Comparison of ENCODE assay signal across 8 cellular contexts in genomic region chr22:41688365-41689211, GRCh38. TPM values are rescaled to one million over a fixed set of nuclear protein-coding genes. Genes with fewer than 3 reads are reported as not detected.
A peak's percentile ranks its signal among the peaks of the same experiment; 100 is the strongest.
DNase-seq lines count a peak whose midpoint lies in the region; ATAC-seq, FAIRE-seq and TF ChIP-seq lines count a peak whose summit lies in the region.

SNU13 (minus strand) TSS chr22:41688867; CDS start chr22:41688796, 71 bp downstream.

- peak; percentile 86 for FAIRE-seq in keratinocyte (lab: Jason Lieb, UNC)

- H3K79me2 ChIP-seq in keratinocyte (ENCODE audit: control insufficient read depth, insufficient read depth, low read length): peaks cover 49% of the 10 kb centered on the region

- H2AFZ ChIP-seq in keratinocyte (ENCODE audit: control insufficient read depth, low read length): peak within 1 kb of the TSS; percentile 75

- H4K20me1 ChIP-seq in keratinocyte (ENCODE audit: control insufficient read depth, extremely low read depth, insufficient read depth, low read length): peaks cover 3% of the 10 kb centered on the region

- no peaks in the 10 kb centered on the region for H3K9me3 ChIP-seq in keratinocyte (ENCODE audit: control insufficient read depth, low read depth, low read length)

- H3K27ac ChIP-seq in keratinocyte (ENCODE audit: control insufficient read depth, insufficient read depth, low read length): peak within 1 kb of the TSS; percentile 91

- H3K36me3 ChIP-seq in keratinocyte (ENCODE audit: control insufficient read depth in 2 of 2, extremely low read depth in 1 of 2, insufficient read depth in 2 of 2, low read length in 2 of 2): peaks cover 0 to under 1% of the 10 kb centered on the region in 2 experiments

- H3K9me1 ChIP-seq in keratinocyte (ENCODE audit: control insufficient read depth, extremely low read depth, insufficient read depth, low read length): no peaks in the 10 kb centered on the region

- H3K4me1 ChIP-seq in keratinocyte (ENCODE audit: control insufficient read depth, extremely low read depth, insufficient read depth, low read length): peaks cover 10% of the 10 kb centered on the region

- peak within 1 kb of the TSS; percentile 95 for H3K9ac ChIP-seq in keratinocyte (ENCODE audit: control insufficient read depth, extremely low read depth, insufficient read depth, low read length)

- dilution Hi-C loops in keratinocyte (cut with MboI; ENCODE audit: extremely low pct_ligation_motif_present, low sequenced_read_pairs): no loop called here

- H3K4me2 ChIP-seq in keratinocyte (ENCODE audit: control insufficient read depth, extremely low read depth, insufficient read depth, low read depth, low read length): peak within 1 kb of the TSS; percentile 88

- DNase-seq in AML-193 (lab: John Stamatoyannopoulos, UW) (peak; percentile 84 to 88), NCI-H510A (lab: John Stamatoyannopoulos, UW) (peak; percentile 84), cerebellar cortex (ENCODE audit: low spot score) (peak; percentile 94), keratinocyte (ENCODE audit: low read depth, low spot score) (no peak)
- DNase-seq in activated CD4-positive, CD25-positive, alpha-beta regulatory T cell treated with anti-CD3 and anti-CD28 coated beads, Interleukin-2, amount 50 U/mL, for 72 hours: peak; percentile 91
- DNase-seq in stimulated activated CD4-positive, alpha-beta T cell treated with anti-CD3 and anti-CD28 coated beads, Interleukin-12 subunit alpha, Interleukin-12 subunit beta, amount 100 ng/mL, for 48 hours (ENCODE audit: low read depth in 2 of 3, low spot score in 1 of 3): peak; percentile 86 to 89 (median 86)

- TF ChIP-seq CTCF in keratinocyte (optimal IDR thresholded peaks at IDR 0.05 in 1 of 3, IDR thresholded peaks at IDR 0.05 in 1 of 3, conservative IDR thresholded peaks at IDR 0.05 in 1 of 3; ENCODE audit: extremely low read depth in 1 of 3, insufficient read depth in 2 of 3, low read length in 3 of 3): peak in 1 of 3 experiments; percentile 7

- H3K27me3 ChIP-seq in keratinocyte (ENCODE audit: control insufficient read depth, extremely low read depth, insufficient read depth, low read length): no peaks in the 10 kb centered on the region

- ATAC-seq in GM19035 (IDR thresholded peaks at IDR 0.05; ENCODE audit: unreplicated experiment) (peak; percentile 91), HG03354 (IDR thresholded peaks at IDR 0.05; ENCODE audit: poor library complexity, severe bottlenecking, unreplicated experiment) (peak; percentile 88)

- peak within 1 kb of the TSS; percentile 89 to 99 (median 91) for H3K4me3 ChIP-seq in keratinocyte (ENCODE audit: control insufficient read depth in 2 of 3, extremely low read depth in 1 of 3, insufficient read depth in 2 of 3, low read depth in 1 of 3, low read length in 3 of 3)

RNA-seq across cellular contexts. Expression of gene SNU13, which starts in this region (rescaled TPM):
- 230 to 277 TPM (median 251 TPM) in 3 replicates for polyA plus RNA-seq in keratinocyte
- 31.7 TPM for polyA plus RNA-seq in keratinocyte (2011; ENCODE audit: low read depth)
- polyA plus RNA-seq in keratinocyte (2011; cell fraction: cytosol; rRNA removed): 309 and 339 TPM in 2 replicates
- 104 and 120 TPM in 2 replicates for polyA plus RNA-seq in keratinocyte (2011; cell fraction: nucleus; rRNA removed)
- 193 and 196 TPM in 2 replicates for polyA plus RNA-seq in keratinocyte (2012; ENCODE audit: low replicate concordance)
- polyA minus RNA-seq in keratinocyte: 123 to 175 TPM (median 162 TPM) in 3 replicates
- polyA minus RNA-seq in keratinocyte (2011; cell fraction: cytosol; rRNA and poly(A)+ RNA removed): 95.7 TPM
- polyA minus RNA-seq in keratinocyte (2011; cell fraction: nucleus; rRNA and poly(A)+ RNA removed): 24.0 and 27.8 TPM in 2 replicates
